In genomic region chr4:143247866-143248265, GRCh38 we compare ENCODE assay signal across 11 cellular contexts.
"Had no signal": no experiment of that assay in that cellular context is flagged by ENCODE, and none has a peak within 500 bp of the region (broad histone marks: within the 10 kb centered on the region; RNA-seq: fewer than 3 reads in every experiment).

No MANE protein-coding gene starts in this region.

- H3K4me1 ChIP-seq: HAP-1 had no signal

- H3K27ac ChIP-seq: GM23248 had no signal

- H3K4me2 ChIP-seq: GM23338 had no signal

- H3K9me3 ChIP-seq: HAP-1 had no signal

- H3K27ac Mint-ChIP-seq: GM23338, HFFc6 had no signal

- DNase-seq: GM23248, GOT3, H7, H9, HCEC 1CT, HFFc6 had no signal

- FAIRE-seq: H1, H54 had no signal

- H3K9ac ChIP-seq: GM23248 had no signal

- H2AFZ ChIP-seq: GM23248 had no signal

- ATAC-seq: GM23338, HCT116 had no signal

- H3K4me3 ChIP-seq: GM23248, GM23338, HAP-1 had no signal

- H3K36me3 ChIP-seq: HAP-1 had no signal

- H3K9me3 Mint-ChIP-seq: HFFc6 had no signal

- H3K4me3 Mint-ChIP-seq: GM23338, H9, HFFc6 had no signal
